8 cellular contexts compared by ENCODE assay signal in the genomic region with DNA sequence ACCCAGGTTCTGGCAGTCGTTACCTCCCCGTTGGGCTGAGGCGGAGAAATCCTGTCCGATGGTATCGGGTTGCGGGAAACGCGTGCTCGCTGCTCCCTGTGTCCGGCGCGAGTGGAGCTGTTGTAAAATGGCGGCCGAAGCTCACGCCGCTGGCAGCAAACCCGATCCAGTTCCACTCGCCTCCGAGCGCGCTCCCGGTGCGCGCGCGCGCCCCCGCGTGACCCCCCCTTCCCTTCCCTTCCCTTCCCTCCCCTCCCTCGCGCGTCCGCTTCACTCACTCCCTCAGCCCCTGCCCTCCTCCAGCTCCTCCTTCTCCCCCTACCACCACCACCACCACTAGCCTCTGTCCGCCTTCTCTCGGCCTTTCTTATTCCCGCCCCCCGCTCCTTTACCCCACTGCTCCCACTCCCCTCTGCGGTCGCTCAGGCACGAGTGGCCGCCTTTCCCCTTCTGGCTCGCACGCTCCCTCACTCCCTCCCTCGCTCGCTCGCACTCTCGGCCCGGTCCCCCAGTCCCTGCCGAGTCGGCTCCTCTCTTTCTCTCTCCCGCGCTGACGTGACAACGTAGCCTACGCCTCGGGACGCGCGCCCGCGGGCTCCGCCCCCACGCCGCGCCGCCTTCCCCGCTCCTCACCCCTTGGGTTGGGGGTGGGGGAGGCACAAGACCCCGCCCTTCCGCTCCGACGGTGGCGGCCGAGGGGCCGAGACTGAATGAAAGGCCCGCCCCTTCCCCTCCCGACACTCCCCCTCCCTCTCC. TPM values are rescaled to one million over a fixed set of nuclear protein-coding genes. Genes with fewer than 3 reads are reported as not detected.
DNase-seq lines count a peak whose midpoint lies in the region; ATAC-seq lines count a peak whose summit lies in the region.

Gene SYNCRIP, minus strand, starts transcription at position 113 of the 756 bp plus-strand sequence. CDS start 1,447 bp downstream, outside the sequence.

- CTCF ChIA-PET in activated CD8-positive, alpha-beta memory T cell treated with anti-CD3 and anti-CD28 coated beads for 36 hours (lab: Charles Lee), result interaction anchor here (1.0 to 1.7 kb wide), 5 partner anchors 23 to 50 kb away, joined by 3 to 19 read pairs (median 4); partner anchors contain the start of gene SNX14

- ATAC-seq in GM21367 (IDR thresholded peaks at IDR 0.05; ENCODE audit: unreplicated experiment), result peak; percentile 75

- DNase-seq in COLO829 (ENCODE audit: low spot score) (peak; percentile 85), HT1080 (ENCODE audit: low read depth) (peak; percentile 96), NOMO-1 (lab: John Stamatoyannopoulos, UW; ENCODE audit: unreplicated experiment in 2 of 2) (peak; percentile 94 to 97), medulla oblongata (ENCODE audit: extremely low spot score) (peak; percentile 99)
- peak; percentile 97 for DNase-seq in effector CD8-positive, alpha-beta T cell (lab: John Stamatoyannopoulos, UW)
- peak; percentile 97 to 98 (median 97) for DNase-seq in stimulated activated CD4-positive, alpha-beta T cell treated with anti-CD3 and anti-CD28 coated beads, TNF-alpha, amount 100 ng/mL, for 48 hours (ENCODE audit: low read depth in 3 of 3)

- POLR2A ChIA-PET in activated CD8-positive, alpha-beta memory T cell treated with anti-CD3 and anti-CD28 coated beads for 36 hours (lab: Charles Lee), result interaction anchor here (0.6 to 8.9 kb wide), 13 partner anchors 12 to 193 kb away, joined by 3 to 321 read pairs (median 5); partner anchors contain the start of genes NT5E and SNX14

RNA-seq across cellular contexts. Expression of gene SYNCRIP, which starts in this region (rescaled TPM):
- 130 and 159 TPM in 2 replicates for total RNA-seq in HT1080 (2014; rRNA removed; shearing (Covaris generic))
- 150 and 170 TPM in 2 replicates for polyA plus RNA-seq in HT1080 (2015; cell fraction: cytosol; rRNA removed)
- polyA plus RNA-seq in HT1080 (2015; cell fraction: nucleus; rRNA removed), result 275 and 278 TPM in 2 replicates
- 100 to 1,000 TPM; 247 to 255 TPM for total RNA-seq in activated CD8-positive, alpha-beta memory T cell treated with anti-CD3 and anti-CD28 coated beads for 36 hours

Comparison
In these comparisons a context has a peak if more than half of its experiments do, and no peak if none do; other contexts are left out.
1. Peak in every context shown above with its lines: DNase-seq and ATAC-seq.